1 cellular context compared by ENCODE assay signal in the genomic region with DNA sequence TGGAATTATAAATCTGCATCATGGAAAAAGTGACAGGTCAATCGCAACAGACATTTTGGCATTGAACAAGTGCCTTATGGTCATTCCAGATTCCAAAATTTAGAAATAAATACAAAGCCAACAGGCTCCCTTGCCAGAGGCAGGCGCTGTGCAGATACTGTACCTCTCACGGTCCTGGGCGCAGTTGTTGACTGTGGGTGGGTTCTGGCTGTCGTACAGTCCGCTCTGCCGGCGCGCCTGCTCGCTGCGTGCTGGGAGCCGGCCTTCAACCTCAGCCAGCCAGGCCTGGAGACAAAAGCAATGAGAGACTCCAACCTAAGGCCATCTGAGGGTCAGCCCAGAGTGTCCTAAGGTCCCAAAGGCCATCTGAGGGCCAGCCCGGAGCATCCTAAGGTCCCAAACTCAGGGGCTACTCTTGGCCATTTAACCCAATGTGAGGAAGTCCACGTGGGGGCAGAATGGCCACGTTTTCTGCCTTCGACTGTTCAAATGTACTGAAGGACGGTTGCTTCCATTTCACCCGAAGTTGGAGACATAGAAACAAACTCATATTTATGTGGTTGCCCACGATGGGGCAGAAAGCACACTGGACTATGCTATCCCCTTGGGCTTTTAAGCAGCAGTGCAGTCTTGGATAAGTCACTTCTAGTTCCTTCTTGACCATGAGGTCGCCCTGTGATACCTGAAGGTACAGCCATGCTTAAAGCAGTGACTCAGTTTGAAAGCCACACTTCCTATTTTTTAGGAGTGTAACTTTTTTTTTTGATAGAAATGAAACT.
TF ChIP-seq lines count a peak whose summit lies in the region.

No MANE protein-coding gene starts in this region.

TF ChIP-seq in GM12878, 131 proteins besides CTCF, POLR2A, EP300 and RAD21 (continued from another document):
- TF ChIP-seq, protein P1, sequence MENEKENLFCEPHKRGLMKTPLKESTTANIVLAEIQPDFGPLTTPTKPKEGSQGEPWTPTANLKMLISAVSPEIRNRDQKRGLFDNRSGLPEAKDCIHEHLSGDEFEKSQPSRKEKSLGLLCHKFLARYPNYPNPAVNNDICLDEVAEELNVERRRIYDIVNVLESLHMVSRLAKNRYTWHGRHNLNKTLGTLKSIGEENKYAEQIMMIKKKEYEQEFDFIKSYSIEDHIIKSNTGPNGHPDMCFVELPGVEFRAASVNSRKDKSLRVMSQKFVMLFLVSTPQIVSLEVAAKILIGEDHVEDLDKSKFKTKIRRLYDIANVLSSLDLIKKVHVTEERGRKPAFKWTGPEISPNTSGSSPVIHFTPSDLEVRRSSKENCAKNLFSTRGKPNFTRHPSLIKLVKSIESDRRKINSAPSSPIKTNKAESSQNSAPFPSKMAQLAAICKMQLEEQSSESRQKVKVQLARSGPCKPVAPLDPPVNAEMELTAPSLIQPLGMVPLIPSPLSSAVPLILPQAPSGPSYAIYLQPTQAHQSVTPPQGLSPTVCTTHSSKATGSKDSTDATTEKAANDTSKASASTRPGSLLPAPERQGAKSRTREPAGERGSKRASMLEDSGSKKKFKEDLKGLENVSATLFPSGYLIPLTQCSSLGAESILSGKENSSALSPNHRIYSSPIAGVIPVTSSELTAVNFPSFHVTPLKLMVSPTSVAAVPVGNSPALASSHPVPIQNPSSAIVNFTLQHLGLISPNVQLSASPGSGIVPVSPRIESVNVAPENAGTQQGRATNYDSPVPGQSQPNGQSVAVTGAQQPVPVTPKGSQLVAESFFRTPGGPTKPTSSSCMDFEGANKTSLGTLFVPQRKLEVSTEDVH (IDR thresholded peaks at IDR 0.05; ENCODE audit: low read depth, partially characterized antibody), result no peak
- TF ChIP-seq SREBF1 (IDR thresholded peaks at IDR 0.05; ENCODE audit: low read length) (no peak), IRF4 (IDR thresholded peaks at IDR 0.05; ENCODE audit: low read depth, low read length) (peak; percentile 97), ZNF24 (IDR thresholded peaks at IDR 0.05) (0 out of 2 replicates have a peak, but pooled peaks have one; percentile 46), SMC3 (IDR thresholded peaks at IDR 0.05; ENCODE audit: borderline replicate concordance, low read length) (peak; percentile 23; the same call in 1 of the 2 replicates), ETV6 (conservative IDR thresholded peaks at IDR 0.05 in 1 of 2, IDR thresholded peaks at IDR 0.05 in 1 of 2; ENCODE audit: borderline replicate concordance in 1 of 2, low read depth in 1 of 2) (peak in 1 of 2 experiments; percentile 76; a peak in 2 of 4 replicates), EED (IDR thresholded peaks at IDR 0.05; ENCODE audit: low read depth) (peak; percentile 52; the same call in 1 of the 2 replicates), CHD2 (IDR thresholded peaks at IDR 0.05; ENCODE audit: borderline replicate concordance, low read depth, low read length) (no peak), DPF2 (IDR thresholded peaks at IDR 0.05) (peak; percentile 95; the same call in 1 of the 2 replicates), HCFC1 (IDR thresholded peaks at IDR 0.05; ENCODE audit: low read length) (no peak), STAT3 (IDR thresholded peaks at IDR 0.05; ENCODE audit: low read depth, low read length) (0 out of 2 replicates have a peak, but pooled peaks have one; percentile 24), MTA2 (IDR thresholded peaks at IDR 0.05; ENCODE audit: low read depth) (peak; percentile 77), FOXM1 (IDR thresholded peaks at IDR 0.05; ENCODE audit: low read depth, low read length) (peak; percentile 54; the same call in 1 of the 2 replicates), SMARCA5 (IDR thresholded peaks at IDR 0.05) (0 out of 2 replicates have a peak, but pooled peaks have one; percentile 84), NFYA (IDR thresholded peaks at IDR 0.05; ENCODE audit: borderline replicate concordance, low read depth, low read length) (no peak), ZBED1 (IDR thresholded peaks at IDR 0.05; ENCODE audit: borderline replicate concordance) (peak; percentile 55; the same call in 1 of the 2 replicates), TAF1 (IDR thresholded peaks at IDR 0.05; ENCODE audit: borderline replicate concordance, low read depth, low read length) (no peak), CHD1 (IDR thresholded peaks at IDR 0.05; ENCODE audit: low read depth, low read length) (no peak), BRCA1 (IDR thresholded peaks at IDR 0.05; ENCODE audit: low read depth, low read length) (no peak), MEF2B (IDR thresholded peaks at IDR 0.05; ENCODE audit: partially characterized antibody, poor library complexity, severe bottlenecking) (peak; percentile 93), BHLHE40 (IDR thresholded peaks at IDR 0.05; ENCODE audit: borderline replicate concordance in 1 of 2, low read depth in 2 of 2, low read length in 1 of 2) (peak; percentile 24 to 41; a peak in 1 of 4 replicates)
- TF ChIP-seq, protein P2, sequence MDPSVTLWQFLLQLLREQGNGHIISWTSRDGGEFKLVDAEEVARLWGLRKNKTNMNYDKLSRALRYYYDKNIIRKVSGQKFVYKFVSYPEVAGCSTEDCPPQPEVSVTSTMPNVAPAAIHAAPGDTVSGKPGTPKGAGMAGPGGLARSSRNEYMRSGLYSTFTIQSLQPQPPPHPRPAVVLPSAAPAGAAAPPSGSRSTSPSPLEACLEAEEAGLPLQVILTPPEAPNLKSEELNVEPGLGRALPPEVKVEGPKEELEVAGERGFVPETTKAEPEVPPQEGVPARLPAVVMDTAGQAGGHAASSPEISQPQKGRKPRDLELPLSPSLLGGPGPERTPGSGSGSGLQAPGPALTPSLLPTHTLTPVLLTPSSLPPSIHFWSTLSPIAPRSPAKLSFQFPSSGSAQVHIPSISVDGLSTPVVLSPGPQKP (IDR thresholded peaks at IDR 0.05; ENCODE audit: low read depth, low read length), result no peak
- TF ChIP-seq, protein P3, sequence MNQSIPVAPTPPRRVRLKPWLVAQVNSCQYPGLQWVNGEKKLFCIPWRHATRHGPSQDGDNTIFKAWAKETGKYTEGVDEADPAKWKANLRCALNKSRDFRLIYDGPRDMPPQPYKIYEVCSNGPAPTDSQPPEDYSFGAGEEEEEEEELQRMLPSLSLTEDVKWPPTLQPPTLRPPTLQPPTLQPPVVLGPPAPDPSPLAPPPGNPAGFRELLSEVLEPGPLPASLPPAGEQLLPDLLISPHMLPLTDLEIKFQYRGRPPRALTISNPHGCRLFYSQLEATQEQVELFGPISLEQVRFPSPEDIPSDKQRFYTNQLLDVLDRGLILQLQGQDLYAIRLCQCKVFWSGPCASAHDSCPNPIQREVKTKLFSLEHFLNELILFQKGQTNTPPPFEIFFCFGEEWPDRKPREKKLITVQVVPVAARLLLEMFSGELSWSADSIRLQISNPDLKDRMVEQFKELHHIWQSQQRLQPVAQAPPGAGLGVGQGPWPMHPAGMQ (IDR thresholded peaks at IDR 0.05; ENCODE audit: borderline replicate concordance), result no peak
- TF ChIP-seq, protein P4, sequence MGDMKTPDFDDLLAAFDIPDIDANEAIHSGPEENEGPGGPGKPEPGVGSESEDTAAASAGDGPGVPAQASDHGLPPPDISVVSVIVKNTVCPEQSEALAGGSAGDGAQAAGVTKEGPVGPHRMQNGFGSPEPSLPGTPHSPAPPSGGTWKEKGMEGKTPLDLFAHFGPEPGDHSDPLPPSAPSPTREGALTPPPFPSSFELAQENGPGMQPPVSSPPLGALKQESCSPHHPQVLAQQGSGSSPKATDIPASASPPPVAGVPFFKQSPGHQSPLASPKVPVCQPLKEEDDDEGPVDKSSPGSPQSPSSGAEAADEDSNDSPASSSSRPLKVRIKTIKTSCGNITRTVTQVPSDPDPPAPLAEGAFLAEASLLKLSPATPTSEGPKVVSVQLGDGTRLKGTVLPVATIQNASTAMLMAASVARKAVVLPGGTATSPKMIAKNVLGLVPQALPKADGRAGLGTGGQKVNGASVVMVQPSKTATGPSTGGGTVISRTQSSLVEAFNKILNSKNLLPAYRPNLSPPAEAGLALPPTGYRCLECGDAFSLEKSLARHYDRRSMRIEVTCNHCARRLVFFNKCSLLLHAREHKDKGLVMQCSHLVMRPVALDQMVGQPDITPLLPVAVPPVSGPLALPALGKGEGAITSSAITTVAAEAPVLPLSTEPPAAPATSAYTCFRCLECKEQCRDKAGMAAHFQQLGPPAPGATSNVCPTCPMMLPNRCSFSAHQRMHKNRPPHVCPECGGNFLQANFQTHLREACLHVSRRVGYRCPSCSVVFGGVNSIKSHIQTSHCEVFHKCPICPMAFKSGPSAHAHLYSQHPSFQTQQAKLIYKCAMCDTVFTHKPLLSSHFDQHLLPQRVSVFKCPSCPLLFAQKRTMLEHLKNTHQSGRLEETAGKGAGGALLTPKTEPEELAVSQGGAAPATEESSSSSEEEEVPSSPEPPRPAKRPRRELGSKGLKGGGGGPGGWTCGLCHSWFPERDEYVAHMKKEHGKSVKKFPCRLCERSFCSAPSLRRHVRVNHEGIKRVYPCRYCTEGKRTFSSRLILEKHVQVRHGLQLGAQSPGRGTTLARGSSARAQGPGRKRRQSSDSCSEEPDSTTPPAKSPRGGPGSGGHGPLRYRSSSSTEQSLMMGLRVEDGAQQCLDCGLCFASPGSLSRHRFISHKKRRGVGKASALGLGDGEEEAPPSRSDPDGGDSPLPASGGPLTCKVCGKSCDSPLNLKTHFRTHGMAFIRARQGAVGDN (IDR thresholded peaks at IDR 0.05), result peak; percentile 83
- TF ChIP-seq, protein P5, sequence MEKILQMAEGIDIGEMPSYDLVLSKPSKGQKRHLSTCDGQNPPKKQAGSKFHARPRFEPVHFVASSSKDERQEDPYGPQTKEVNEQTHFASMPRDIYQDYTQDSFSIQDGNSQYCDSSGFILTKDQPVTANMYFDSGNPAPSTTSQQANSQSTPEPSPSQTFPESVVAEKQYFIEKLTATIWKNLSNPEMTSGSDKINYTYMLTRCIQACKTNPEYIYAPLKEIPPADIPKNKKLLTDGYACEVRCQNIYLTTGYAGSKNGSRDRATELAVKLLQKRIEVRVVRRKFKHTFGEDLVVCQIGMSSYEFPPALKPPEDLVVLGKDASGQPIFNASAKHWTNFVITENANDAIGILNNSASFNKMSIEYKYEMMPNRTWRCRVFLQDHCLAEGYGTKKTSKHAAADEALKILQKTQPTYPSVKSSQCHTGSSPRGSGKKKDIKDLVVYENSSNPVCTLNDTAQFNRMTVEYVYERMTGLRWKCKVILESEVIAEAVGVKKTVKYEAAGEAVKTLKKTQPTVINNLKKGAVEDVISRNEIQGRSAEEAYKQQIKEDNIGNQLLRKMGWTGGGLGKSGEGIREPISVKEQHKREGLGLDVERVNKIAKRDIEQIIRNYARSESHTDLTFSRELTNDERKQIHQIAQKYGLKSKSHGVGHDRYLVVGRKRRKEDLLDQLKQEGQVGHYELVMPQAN (conservative IDR thresholded peaks at IDR 0.05), result 0 out of 2 replicates have a peak, but pooled peaks have one; percentile 10
